In genomic region chr14:85539510-85539909, GRCh38 we compare ENCODE assay signal across 19 cellular contexts. TPM values are rescaled to one million over a fixed set of nuclear protein-coding genes. Genes with fewer than 3 reads are reported as not detected.
A peak's percentile ranks its signal among the peaks of the same experiment; 100 is the strongest.
DNase-seq lines count a peak whose midpoint lies in the region; ATAC-seq and TF ChIP-seq lines count a peak whose summit lies in the region.
"Had no signal": no experiment of that assay in that cellular context is flagged by ENCODE, and none has a peak within 500 bp of the region (broad histone marks: within the 10 kb centered on the region; RNA-seq: fewer than 3 reads in every experiment).

No MANE protein-coding gene starts in this region.

- H3K9me3 ChIP-seq in body of pancreas (no peaks in the 10 kb centered on the region), gastrocnemius medialis (no peaks in the 10 kb centered on the region)

- H3K4me3 Mint-ChIP-seq in mesothelial cell of epicardium: no peak overlapping the region

- H3K27me3 ChIP-seq in body of pancreas (no peaks in the 10 kb centered on the region), gastrocnemius medialis (no peaks in the 10 kb centered on the region)

- H3K27ac ChIP-seq in body of pancreas (peak overlapping the region in 1 of 4 donors; percentile 91), gastrocnemius medialis (peak overlapping the region; percentile 83 to 91 (median 90))

- no peak overlapping the region for H3K4me3 ChIP-seq in body of pancreas
- H3K4me3 ChIP-seq in gastrocnemius medialis: peak overlapping the region in 2 of 4 donors; percentile 4 to 24

- intact Hi-C loops in body of pancreas (cut with DNase I): no loop called here
- intact Hi-C loops in gastrocnemius medialis (cut with DNase I; ENCODE audit: low total_unique reads): loop anchor here (2.0 kb wide), 1 partner anchor 33 kb away; no protein-coding TSS in a partner anchor

- no peak for TF ChIP-seq POLR2A in body of pancreas (IDR thresholded peaks at IDR 0.05)
- TF ChIP-seq POLR2A in gastrocnemius medialis (IDR thresholded peaks at IDR 0.05): no peak

- H3K4me1 ChIP-seq in body of pancreas (peaks cover 64% of the 10 kb centered on the region), gastrocnemius medialis (peaks cover 32% of the 10 kb centered on the region in 2 donors)

- ATAC-seq in body of pancreas (peak; percentile 23), gastrocnemius medialis (no peak), GM19397 (IDR thresholded peaks at IDR 0.05; ENCODE audit: unreplicated experiment) (no peak)
- ATAC-seq: PC-3 had no signal

- H3K36me3 ChIP-seq in body of pancreas (replicated peaks in 1 of 2; ENCODE audit: insufficient read depth in 1 of 2, low read depth in 2 of 2) (peaks cover 0 to 6% of the 10 kb centered on the region in 2 donors), gastrocnemius medialis (no peaks in the 10 kb centered on the region)

- peaks cover 63% of the 10 kb centered on the region for H3K4me1 Mint-ChIP-seq in mesothelial cell of epicardium

- no peaks in the 10 kb centered on the region for H3K27me3 Mint-ChIP-seq in mesothelial cell of epicardium (ENCODE audit: low read depth)

- peak overlapping the region; percentile 16 for H3K27ac Mint-ChIP-seq in mesothelial cell of epicardium

- in situ Hi-C loops in gastrocnemius medialis (cut with MboI; ENCODE audit: low sequenced_read_pairs in 4 of 4): loop anchor here in 1 of 4 donors (10.0 kb wide), 1 partner anchor 75 kb away; no protein-coding TSS in a partner anchor

- no peaks in the 10 kb centered on the region for H3K9me3 Mint-ChIP-seq in mesothelial cell of epicardium

- TF ChIP-seq CTCF in body of pancreas (IDR thresholded peaks at IDR 0.05) (no peak), mesothelial cell of epicardium (IDR thresholded peaks at IDR 0.05; ENCODE audit: unreplicated experiment) (no peak), gastrocnemius medialis (IDR thresholded peaks at IDR 0.05 in 4 of 5, conservative IDR thresholded peaks at IDR 0.05 in 1 of 5) (no peak)

- peak; percentile 40 for DNase-seq in NCI-H460 (ENCODE audit: extremely low read depth, low read depth)
- no peak for DNase-seq in body of pancreas
- no peak for DNase-seq in mesothelial cell of epicardium (ENCODE audit: low spot score in 2 of 2, unreplicated experiment in 2 of 2)
- no peak for DNase-seq in gastrocnemius medialis
- no peak for DNase-seq in T-helper 2 cell
- no peak for DNase-seq in NOMO-1 (lab: John Stamatoyannopoulos, UW; ENCODE audit: unreplicated experiment in 2 of 2)
- DNase-seq: Calu3, DND-41, NCI-H1092 treated with DMSO at 0.1 percent for 48 hours, NCI-H1436, NCI-H187, NCI-H2081 treated with DMSO at 0.1 percent for 48 hours, NCI-H2171 treated with DMSO at 0.1 percent for 48 hours, NCI-H524 treated with DMSO at 0.1 percent for 48 hours, NCI-H774, PC-3, Right ventricle myocardium superior had no signal

- WGBS in body of pancreas, 2 donors: 63 to 64% methylated on average over 2 of the region's 2 CpGs

- H3K36me3 Mint-ChIP-seq in mesothelial cell of epicardium: peaks cover 29% of the 10 kb centered on the region

RNA-seq across cellular contexts. Expression of gene FLRT2, which starts 9.6 kb away (rescaled TPM):
- total RNA-seq in NCI-H460 (2014; rRNA removed; shearing (Covaris generic)): 43.4 and 45.0 TPM in 2 replicates
- polyA plus RNA-seq in NCI-H460 (2014; cell fraction: nucleus; rRNA removed): 24.3 and 26.5 TPM in 2 replicates
- total RNA-seq in body of pancreas (100 to 1,000 TPM in 1 of 2 donors, 10 to 100 TPM in 1; 37.6 to 114 TPM), mesothelial cell of epicardium (143 to 150 TPM (median 148 TPM) in 3 replicates), gastrocnemius medialis (1 to 10 TPM; 2.2 to 7.1 (median 5.4) TPM)
- total RNA-seq: Calu3, HT-29 had no signal
